9 cellular contexts compared by ENCODE assay signal in the genomic region with DNA sequence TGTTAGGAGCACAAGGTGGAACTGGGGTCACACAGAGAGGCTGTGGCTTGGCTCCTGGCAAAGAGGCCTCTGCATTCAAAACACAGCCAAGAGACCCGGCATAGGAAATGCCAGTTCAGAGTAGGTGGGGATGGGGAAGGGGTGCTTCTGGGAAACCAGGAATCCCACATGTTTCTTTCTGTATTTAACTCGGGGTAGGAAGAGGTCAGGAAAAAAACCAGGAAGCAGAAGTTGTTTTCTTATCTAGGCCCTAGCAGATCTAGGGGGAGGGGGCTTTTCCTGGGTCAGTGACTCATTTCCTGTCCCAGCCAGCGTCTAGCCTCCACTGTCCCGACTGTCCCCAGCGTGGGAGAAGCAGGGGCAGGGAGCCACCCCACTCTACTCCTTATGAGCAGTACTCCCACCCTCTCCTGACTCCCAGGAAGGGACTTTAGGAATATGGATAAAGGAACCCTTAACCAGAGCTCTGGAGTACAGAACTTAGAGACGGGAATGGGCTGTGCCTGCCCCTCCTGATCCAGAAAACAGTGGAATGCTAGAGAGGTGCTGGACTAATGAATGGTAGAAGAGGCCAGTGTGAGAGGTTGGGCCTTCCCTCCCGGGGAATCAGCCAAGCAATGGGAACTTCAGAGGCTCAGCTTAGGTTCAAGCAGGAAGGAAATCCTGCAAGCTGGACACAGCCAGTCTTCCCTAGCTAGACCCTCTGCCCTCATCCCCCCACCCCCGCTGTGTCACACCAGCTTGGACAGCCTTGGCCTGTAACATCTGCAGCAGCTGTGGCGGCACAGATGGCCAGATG. TPM values are rescaled to one million over a fixed set of nuclear protein-coding genes. Genes with fewer than 3 reads are reported as not detected.
A peak's percentile ranks its signal among the peaks of the same experiment; 100 is the strongest.
DNase-seq lines count a peak whose midpoint lies in the region; ATAC-seq and TF ChIP-seq lines count a peak whose summit lies in the region.
"Had no signal": no experiment of that assay in that cellular context is flagged by ENCODE, and none has a peak within 500 bp of the region (broad histone marks: within the 10 kb centered on the region; RNA-seq: fewer than 3 reads in every experiment).

No MANE protein-coding gene starts in this region.

- peaks cover 45 to 98% (median 86%) of the 10 kb centered on the region in 9 donors for H3K4me1 ChIP-seq in heart right ventricle

- ATAC-seq in heart right ventricle (peak; percentile 21 to 69 (median 59)), sciatic nerve (peak; percentile 58), omental fat pad (ENCODE audit: low FRiP score) (no peak), HG03460 (IDR thresholded peaks at IDR 0.05; ENCODE audit: unreplicated experiment) (no peak)

- TF ChIP-seq CTCF in heart right ventricle (IDR thresholded peaks at IDR 0.05), result peak in 1 of 9 donors; percentile 0
- no peak for TF ChIP-seq CTCF in omental fat pad (IDR thresholded peaks at IDR 0.05)

- H3K4me1 Mint-ChIP-seq in activated T-cell treated with anti-CD3 and anti-CD28 coated beads, Interleukin-2, amount 50 U/mL, for 24 hours (ENCODE audit: low read depth), result peaks cover 77% of the 10 kb centered on the region
- peaks cover 73% of the 10 kb centered on the region for H3K4me1 Mint-ChIP-seq in activated T-helper 1 cell treated with anti-CD3 and anti-CD28 coated beads, Interleukin-12 subunit alpha, Interleukin-12 subunit beta, Interleukin-2, Interleukin-4 antibody, amounts not matched to agents 30 ng/mL and 10 ng/mL and 1 ng/mL, durations not matched to agents 14 hours and 24 hours and 36 hours (ENCODE audit: low read depth)

- H3K27me3 ChIP-seq in heart right ventricle, result no peaks in the 10 kb centered on the region

- no peaks in the 10 kb centered on the region for H3K9me3 ChIP-seq in heart right ventricle

- no peaks in the 10 kb centered on the region for H3K27me3 Mint-ChIP-seq in activated T-cell treated with anti-CD3 and anti-CD28 coated beads, Interleukin-2, amount 50 U/mL, for 24 hours
- H3K27me3 Mint-ChIP-seq in activated T-helper 1 cell treated with anti-CD3 and anti-CD28 coated beads, Interleukin-12 subunit alpha, Interleukin-12 subunit beta, Interleukin-2, Interleukin-4 antibody, amounts not matched to agents 30 ng/mL and 10 ng/mL and 1 ng/mL, durations not matched to agents 14 hours and 24 hours and 36 hours (ENCODE audit: insufficient read depth), result no peaks in the 10 kb centered on the region

- intact Hi-C loops in activated T-helper 1 cell treated with anti-CD3 and anti-CD28 coated beads, Interleukin-12 subunit alpha, Interleukin-12 subunit beta, Interleukin-2, Interleukin-4 antibody, amounts not matched to agents 30 ng/mL and 10 ng/mL and 1 ng/mL, durations not matched to agents 14 hours and 24 hours and 36 hours (cut with micrococcal nuclease), result loop anchor here (10.0 kb wide), 1 partner anchor 525 kb away; a partner anchor contains a TSS
- intact Hi-C loops in heart right ventricle (cut with DNase I) (no loop called here), sciatic nerve (cut with DNase I) (no loop called here)

- peak overlapping the region; percentile 62 for H3K4me3 Mint-ChIP-seq in activated T-cell treated with anti-CD3 and anti-CD28 coated beads, Interleukin-2, amount 50 U/mL, for 24 hours
- H3K4me3 Mint-ChIP-seq in activated T-helper 1 cell treated with anti-CD3 and anti-CD28 coated beads, Interleukin-12 subunit alpha, Interleukin-12 subunit beta, Interleukin-2, Interleukin-4 antibody, amounts not matched to agents 30 ng/mL and 10 ng/mL and 1 ng/mL, durations not matched to agents 14 hours and 24 hours and 36 hours, result peak overlapping the region; percentile 71

- peaks cover 73% of the 10 kb centered on the region for H3K36me3 Mint-ChIP-seq in activated T-cell treated with anti-CD3 and anti-CD28 coated beads, Interleukin-2, amount 50 U/mL, for 24 hours (ENCODE audit: low read depth)
- H3K36me3 Mint-ChIP-seq in activated T-helper 1 cell treated with anti-CD3 and anti-CD28 coated beads, Interleukin-12 subunit alpha, Interleukin-12 subunit beta, Interleukin-2, Interleukin-4 antibody, amounts not matched to agents 30 ng/mL and 10 ng/mL and 1 ng/mL, durations not matched to agents 14 hours and 24 hours and 36 hours (ENCODE audit: low read depth), result peaks cover 26% of the 10 kb centered on the region

- H3K9me3 Mint-ChIP-seq in activated T-cell treated with anti-CD3 and anti-CD28 coated beads, Interleukin-2, amount 50 U/mL, for 24 hours, result no peaks in the 10 kb centered on the region
- no peaks in the 10 kb centered on the region for H3K9me3 Mint-ChIP-seq in activated T-helper 1 cell treated with anti-CD3 and anti-CD28 coated beads, Interleukin-12 subunit alpha, Interleukin-12 subunit beta, Interleukin-2, Interleukin-4 antibody, amounts not matched to agents 30 ng/mL and 10 ng/mL and 1 ng/mL, durations not matched to agents 14 hours and 24 hours and 36 hours

- H3K36me3 ChIP-seq in heart right ventricle, result peaks cover 0 to 34% (median 12%) of the 10 kb centered on the region in 9 donors

- DNase-seq in activated T-cell treated with anti-CD3 and anti-CD28 coated beads, Interleukin-2, amount 50 U/mL, for 24 hours, result no peak
- no peak for DNase-seq in activated T-cell treated with anti-CD3 and anti-CD28 coated beads for 4 hours
- DNase-seq in activated T-helper 1 cell treated with anti-CD3 and anti-CD28 coated beads, Interleukin-12 subunit alpha, Interleukin-12 subunit beta, Interleukin-2, Interleukin-4 antibody, amounts not matched to agents 30 ng/mL and 10 ng/mL and 1 ng/mL, durations not matched to agents 14 hours and 24 hours and 36 hours (ENCODE audit: low spot score), result no peak
- peak; percentile 57 to 76 for DNase-seq in heart right ventricle
- DNase-seq in sciatic nerve (ENCODE audit: low spot score), result no peak
- DNase-seq in effector CD4-positive, alpha-beta T cell, result no peak
- DNase-seq in omental fat pad (ENCODE audit: low spot score), result no peak

- WGBS in heart right ventricle, 2 donors, result 26 to 36% methylated on average over 9 of the region's 9 CpGs

- H3K27ac Mint-ChIP-seq in activated T-cell treated with anti-CD3 and anti-CD28 coated beads, Interleukin-2, amount 50 U/mL, for 24 hours, result peak overlapping the region; percentile 94
- peak overlapping the region; percentile 85 for H3K27ac Mint-ChIP-seq in activated T-helper 1 cell treated with anti-CD3 and anti-CD28 coated beads, Interleukin-12 subunit alpha, Interleukin-12 subunit beta, Interleukin-2, Interleukin-4 antibody, amounts not matched to agents 30 ng/mL and 10 ng/mL and 1 ng/mL, durations not matched to agents 14 hours and 24 hours and 36 hours

- peak overlapping the region in 7 of 10 donors; percentile 1 to 36 (median 26) for H3K4me3 ChIP-seq in heart right ventricle

- H3K27ac ChIP-seq in heart right ventricle, result peak overlapping the region; percentile 77 to 97 (median 94)

RNA-seq across cellular contexts. Expression of a gene that starts 5.7 kb away (rescaled TPM):
- 32.5 and 35.7 TPM in 2 replicates for total RNA-seq in activated T-helper 1 cell treated with anti-CD3 and anti-CD28 coated beads, Interleukin-12 subunit alpha, Interleukin-12 subunit beta, Interleukin-2, Interleukin-4 antibody, amounts not matched to agents 30 ng/mL and 10 ng/mL and 1 ng/mL, durations not matched to agents 14 hours and 24 hours and 36 hours
- total RNA-seq in heart right ventricle, result 10 to 100 TPM in 3 of 10 donors, 1 to 10 TPM in 7; 5.8 to 23.8 (median 8.3) TPM
- 10 to 100 TPM; 11.6 to 14.9 TPM for polyA plus RNA-seq in heart right ventricle
- 27.9 TPM for total RNA-seq in sciatic nerve
- total RNA-seq in omental fat pad, result 10 to 100 TPM in 3 of 4 donors, 1 to 10 TPM in 1; 9.2 to 27.6 (median 16.4) TPM

RNA-seq across cellular contexts. Expression of a gene that starts 9.8 kb away (rescaled TPM):
- 136 and 138 TPM in 2 replicates for total RNA-seq in activated T-helper 1 cell treated with anti-CD3 and anti-CD28 coated beads, Interleukin-12 subunit alpha, Interleukin-12 subunit beta, Interleukin-2, Interleukin-4 antibody, amounts not matched to agents 30 ng/mL and 10 ng/mL and 1 ng/mL, durations not matched to agents 14 hours and 24 hours and 36 hours
- total RNA-seq in heart right ventricle (10 to 100 TPM; 21.0 to 30.3 (median 27.1) TPM), sciatic nerve (47.9 TPM), omental fat pad (10 to 100 TPM; 37.0 to 76.6 (median 50.4) TPM)
- 10 to 100 TPM; 14.2 to 18.6 TPM for polyA plus RNA-seq in heart right ventricle

RNA-seq across cellular contexts. Expression of a gene that starts 12.9 kb away (rescaled TPM):
- total RNA-seq in activated T-helper 1 cell treated with anti-CD3 and anti-CD28 coated beads, Interleukin-12 subunit alpha, Interleukin-12 subunit beta, Interleukin-2, Interleukin-4 antibody, amounts not matched to agents 30 ng/mL and 10 ng/mL and 1 ng/mL, durations not matched to agents 14 hours and 24 hours and 36 hours, result 106 and 108 TPM in 2 replicates
- 10 to 100 TPM; 24.1 to 59.8 (median 37.1) TPM for total RNA-seq in heart right ventricle
- 10 to 100 TPM; 22.9 to 34.2 TPM for polyA plus RNA-seq in heart right ventricle
- 32.6 TPM for total RNA-seq in sciatic nerve
- total RNA-seq in omental fat pad, result 10 to 100 TPM; 25.1 to 55.2 (median 30.4) TPM

RNA-seq across cellular contexts. Expression of a gene that starts 47.0 kb away (rescaled TPM):
- total RNA-seq in activated T-helper 1 cell treated with anti-CD3 and anti-CD28 coated beads, Interleukin-12 subunit alpha, Interleukin-12 subunit beta, Interleukin-2, Interleukin-4 antibody, amounts not matched to agents 30 ng/mL and 10 ng/mL and 1 ng/mL, durations not matched to agents 14 hours and 24 hours and 36 hours, result 1.5 and 1.8 TPM in 2 replicates
- total RNA-seq in heart right ventricle, result under 1 TPM in 2 of 10 donors, not detected in 8; 0.13 to 0.22 TPM
- under 1 TPM in 1 of 2 donors, not detected in 1; 0.03 TPM for polyA plus RNA-seq in heart right ventricle
- 19.1 TPM for total RNA-seq in sciatic nerve
- total RNA-seq in omental fat pad, result under 1 TPM in 1 of 4 donors, not detected in 3; 0.19 TPM
- total RNA-seq: subcutaneous adipose tissue had no signal

RNA-seq across cellular contexts. Expression of a gene that starts 52.8 kb away (rescaled TPM):
- total RNA-seq in activated T-helper 1 cell treated with anti-CD3 and anti-CD28 coated beads, Interleukin-12 subunit alpha, Interleukin-12 subunit beta, Interleukin-2, Interleukin-4 antibody, amounts not matched to agents 30 ng/mL and 10 ng/mL and 1 ng/mL, durations not matched to agents 14 hours and 24 hours and 36 hours, result 23.6 and 27.2 TPM in 2 replicates
- total RNA-seq in heart right ventricle (10 to 100 TPM in 9 of 10 donors, 1 to 10 TPM in 1; 8.7 to 16.7 (median 12.5) TPM), sciatic nerve (44.4 TPM), omental fat pad (10 to 100 TPM; 16.2 to 45.6 (median 27.0) TPM)
- polyA plus RNA-seq in heart right ventricle, result 10 to 100 TPM in 1 of 2 donors, 1 to 10 TPM in 1; 4.1 to 17.3 TPM

Comparison
In these comparisons a context has a peak if more than half of its experiments do, and no peak if none do; other contexts are left out.
1. DNase-seq: peak in heart right ventricle (2 of 2); none in activated T-cell treated with anti-CD3 and anti-CD28 coated beads, Interleukin-2, amount 50 U/mL, for 24 hours (single experiment), activated T-cell treated with anti-CD3 and anti-CD28 coated beads for 4 hours (single experiment), activated T-helper 1 cell treated with anti-CD3 and anti-CD28 coated beads, Interleukin-12 subunit alpha, Interleukin-12 subunit beta, Interleukin-2, Interleukin-4 antibody, amounts not matched to agents 30 ng/mL and 10 ng/mL and 1 ng/mL, durations not matched to agents 14 hours and 24 hours and 36 hours (single experiment), sciatic nerve (single experiment), effector CD4-positive, alpha-beta T cell (single experiment) and omental fat pad (single experiment).
2. ATAC-seq: peak in heart right ventricle (8 of 8) and sciatic nerve (single experiment); none in omental fat pad (single experiment) and HG03460 (single experiment).